ENCODE assay signal across 1 cellular context in genomic region chr17:4195306-4195705, GRCh38.
TF ChIP-seq lines count a peak whose summit lies in the region.

No MANE protein-coding gene starts in this region.

TF ChIP-seq in SK-N-SH treated with all-trans-retinoic acid at 6 μM for 48 hours, 23 proteins besides CTCF, POLR2A, EP300 and RAD21 (continued from another document):
- TF ChIP-seq TSHZ2 (CRISPR knock-in tag; IDR thresholded peaks at IDR 0.05) = no peak
- no peak for TF ChIP-seq PATZ1 (CRISPR knock-in tag; IDR thresholded peaks at IDR 0.05; ENCODE audit: borderline replicate concordance)
- no peak for TF ChIP-seq RARB (CRISPR knock-in tag; IDR thresholded peaks at IDR 0.05)
- no peak for TF ChIP-seq ZNF8 (CRISPR knock-in tag; IDR thresholded peaks at IDR 0.05)
- TF ChIP-seq ESRRG (CRISPR knock-in tag; IDR thresholded peaks at IDR 0.05) = no peak
- TF ChIP-seq, protein P1, sequence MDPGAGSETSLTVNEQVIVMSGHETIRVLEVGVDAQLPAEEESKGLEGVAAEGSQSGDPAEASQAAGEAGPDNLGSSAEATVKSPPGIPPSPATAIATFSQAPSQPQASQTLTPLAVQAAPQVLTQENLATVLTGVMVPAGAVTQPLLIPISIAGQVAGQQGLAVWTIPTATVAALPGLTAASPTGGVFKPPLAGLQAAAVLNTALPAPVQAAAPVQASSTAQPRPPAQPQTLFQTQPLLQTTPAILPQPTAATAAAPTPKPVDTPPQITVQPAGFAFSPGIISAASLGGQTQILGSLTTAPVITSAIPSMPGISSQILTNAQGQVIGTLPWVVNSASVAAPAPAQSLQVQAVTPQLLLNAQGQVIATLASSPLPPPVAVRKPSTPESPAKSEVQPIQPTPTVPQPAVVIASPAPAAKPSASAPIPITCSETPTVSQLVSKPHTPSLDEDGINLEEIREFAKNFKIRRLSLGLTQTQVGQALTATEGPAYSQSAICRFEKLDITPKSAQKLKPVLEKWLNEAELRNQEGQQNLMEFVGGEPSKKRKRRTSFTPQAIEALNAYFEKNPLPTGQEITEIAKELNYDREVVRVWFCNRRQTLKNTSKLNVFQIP (CRISPR knock-in tag; IDR thresholded peaks at IDR 0.05; ENCODE audit: borderline replicate concordance, low read depth) = no peak
